17 cellular contexts compared by ENCODE assay signal in the genomic region with DNA sequence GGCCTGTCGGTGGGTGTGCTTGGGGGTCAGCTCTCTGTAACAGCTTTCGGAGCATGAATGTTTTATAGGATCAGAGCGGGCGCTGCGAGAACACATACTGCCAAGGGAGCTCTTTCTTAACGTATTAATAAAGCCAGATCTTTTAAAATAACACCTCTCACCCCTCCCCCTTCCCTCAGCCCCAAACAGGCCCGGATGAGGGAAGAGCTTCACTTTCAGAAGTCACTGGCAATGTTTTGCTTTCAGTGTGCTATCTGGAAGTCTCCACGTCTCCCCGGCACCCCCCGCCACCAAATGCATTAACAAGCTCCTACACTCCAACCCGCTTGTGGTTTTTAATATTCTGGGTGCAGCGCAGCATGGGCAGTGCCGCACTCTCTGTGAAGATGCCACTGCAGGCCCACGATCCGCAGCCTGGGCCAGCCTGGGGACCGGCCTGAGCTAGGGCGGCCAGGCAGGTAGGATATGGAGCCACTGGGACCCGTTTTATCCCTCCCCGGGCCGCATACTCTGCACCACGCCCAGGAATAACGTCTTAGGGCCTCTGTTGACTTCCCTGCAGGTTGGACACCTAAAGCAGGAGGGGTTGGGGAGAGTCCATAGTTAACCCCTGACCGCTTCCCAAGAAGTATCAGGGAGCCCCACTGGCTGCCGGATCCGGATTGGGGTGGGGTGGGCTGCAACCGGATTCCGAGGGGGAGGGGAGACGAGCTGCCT. TPM values are rescaled to one million over a fixed set of nuclear protein-coding genes. Genes with fewer than 3 reads are reported as not detected.
DNase-seq lines count a peak whose midpoint lies in the region; ATAC-seq and FAIRE-seq lines count a peak whose summit lies in the region.
"Had no signal": no experiment of that assay in that cellular context is flagged by ENCODE, and none has a peak within 500 bp of the region (broad histone marks: within the 10 kb centered on the region; RNA-seq: fewer than 3 reads in every experiment).

No MANE protein-coding gene starts in this region.

- H3K36me3 ChIP-seq in iPS-18a (ENCODE audit: control insufficient read depth, low read depth, low read length) (no peaks in the 10 kb centered on the region), HAP-1 (replicated peaks) (peaks cover 8% of the 10 kb centered on the region)

- no peak overlapping the region for H3K27ac ChIP-seq in iPS-18a (ENCODE audit: low read length)
- H3K27ac ChIP-seq: A549, SJSA1 had no signal

- peak overlapping the region; percentile 48 for H3K27ac Mint-ChIP-seq in activated CD4-positive, alpha-beta T cell treated with anti-CD3 and anti-CD28 coated beads, Interleukin-2, amount 10 ng/mL, durations not matched to agents 24 days and 14 days
- peak overlapping the region; percentile 65 for H3K27ac Mint-ChIP-seq in activated naive CD8-positive, alpha-beta T cell treated with anti-CD3 and anti-CD28 coated beads, Interleukin-2, amount 10 ng/mL, durations not matched to agents 7 days and 5 days
- H3K27ac Mint-ChIP-seq in stimulated activated naive B cell treated with anti-CD40 and anti-IgM and Interleukin-4, amounts not matched to agents 10 μg/mL and 1 μg/mL and 100 μg/mL, for 72 hours, result peak overlapping the region; percentile 87
- H3K27ac Mint-ChIP-seq: stimulated activated naive CD8-positive, alpha-beta T cell treated with anti-CD3 and anti-CD28 coated beads, Interleukin-15, Interleukin-2, amounts not matched to agents 100 ng/mL and 50 ng/mL, for 24 hours had no signal

- H3K9ac ChIP-seq in iPS-18a (ENCODE audit: low read length), result no peak overlapping the region

- H3K4me1 Mint-ChIP-seq in activated CD4-positive, alpha-beta T cell treated with anti-CD3 and anti-CD28 coated beads, Interleukin-2, amount 10 ng/mL, durations not matched to agents 24 days and 14 days, result peaks cover 1% of the 10 kb centered on the region
- peaks cover 3% of the 10 kb centered on the region for H3K4me1 Mint-ChIP-seq in activated naive CD8-positive, alpha-beta T cell treated with anti-CD3 and anti-CD28 coated beads, Interleukin-2, amount 10 ng/mL, durations not matched to agents 7 days and 5 days
- H3K4me1 Mint-ChIP-seq in stimulated activated naive B cell treated with anti-CD40 and anti-IgM and Interleukin-4, amounts not matched to agents 10 μg/mL and 1 μg/mL and 100 μg/mL, for 72 hours, result peaks cover 2 to 17% of the 10 kb centered on the region in 2 donors

- H3K9me3 Mint-ChIP-seq in activated CD4-positive, alpha-beta T cell treated with anti-CD3 and anti-CD28 coated beads, Interleukin-2, amount 10 ng/mL, durations not matched to agents 24 days and 14 days, result peaks cover 9% of the 10 kb centered on the region
- peaks cover 8% of the 10 kb centered on the region for H3K9me3 Mint-ChIP-seq in activated naive CD8-positive, alpha-beta T cell treated with anti-CD3 and anti-CD28 coated beads, Interleukin-2, amount 10 ng/mL, durations not matched to agents 7 days and 5 days
- peaks cover 4 to 12% of the 10 kb centered on the region in 2 donors for H3K9me3 Mint-ChIP-seq in stimulated activated naive B cell treated with anti-CD40 and anti-IgM and Interleukin-4, amounts not matched to agents 10 μg/mL and 1 μg/mL and 100 μg/mL, for 72 hours
- H3K9me3 Mint-ChIP-seq: stimulated activated naive CD8-positive, alpha-beta T cell treated with anti-CD3 and anti-CD28 coated beads, Interleukin-15, Interleukin-2, amounts not matched to agents 100 ng/mL and 50 ng/mL, for 24 hours had no signal

- no peak overlapping the region for H3K4me3 Mint-ChIP-seq in activated CD4-positive, alpha-beta T cell treated with anti-CD3 and anti-CD28 coated beads, Interleukin-2, amount 10 ng/mL, durations not matched to agents 24 days and 14 days
- peak overlapping the region; percentile 33 for H3K4me3 Mint-ChIP-seq in activated naive CD8-positive, alpha-beta T cell treated with anti-CD3 and anti-CD28 coated beads, Interleukin-2, amount 10 ng/mL, durations not matched to agents 7 days and 5 days
- H3K4me3 Mint-ChIP-seq in stimulated activated naive B cell treated with anti-CD40 and anti-IgM and Interleukin-4, amounts not matched to agents 10 μg/mL and 1 μg/mL and 100 μg/mL, for 72 hours, result peak overlapping the region; percentile 25 to 36
- H3K4me3 Mint-ChIP-seq: stimulated activated naive CD8-positive, alpha-beta T cell treated with anti-CD3 and anti-CD28 coated beads, Interleukin-15, Interleukin-2, amounts not matched to agents 100 ng/mL and 50 ng/mL, for 24 hours had no signal

- H3K4me1 ChIP-seq in iPS-18a (ENCODE audit: control insufficient read depth, low read depth, low read length), result peaks cover 25% of the 10 kb centered on the region
- peaks cover 13% of the 10 kb centered on the region for H3K4me1 ChIP-seq in HAP-1
- H3K4me1 ChIP-seq: adrenal gland, Caco-2 had no signal

- H3K27me3 Mint-ChIP-seq in activated CD4-positive, alpha-beta T cell treated with anti-CD3 and anti-CD28 coated beads, Interleukin-2, amount 10 ng/mL, durations not matched to agents 24 days and 14 days, result peaks cover 66% of the 10 kb centered on the region
- H3K27me3 Mint-ChIP-seq in activated naive CD8-positive, alpha-beta T cell treated with anti-CD3 and anti-CD28 coated beads, Interleukin-2, amount 10 ng/mL, durations not matched to agents 7 days and 5 days, result peaks cover 62% of the 10 kb centered on the region
- peaks cover 8 to 59% of the 10 kb centered on the region in 2 donors for H3K27me3 Mint-ChIP-seq in stimulated activated naive B cell treated with anti-CD40 and anti-IgM and Interleukin-4, amounts not matched to agents 10 μg/mL and 1 μg/mL and 100 μg/mL, for 72 hours

- H3K36me3 Mint-ChIP-seq in activated CD4-positive, alpha-beta T cell treated with anti-CD3 and anti-CD28 coated beads, Interleukin-2, amount 10 ng/mL, durations not matched to agents 24 days and 14 days (ENCODE audit: low read depth), result peaks cover 3% of the 10 kb centered on the region
- H3K36me3 Mint-ChIP-seq in activated naive CD8-positive, alpha-beta T cell treated with anti-CD3 and anti-CD28 coated beads, Interleukin-2, amount 10 ng/mL, durations not matched to agents 7 days and 5 days, result peaks cover 5% of the 10 kb centered on the region
- peaks cover 3% of the 10 kb centered on the region in 2 donors for H3K36me3 Mint-ChIP-seq in stimulated activated naive B cell treated with anti-CD40 and anti-IgM and Interleukin-4, amounts not matched to agents 10 μg/mL and 1 μg/mL and 100 μg/mL, for 72 hours

- peak; percentile 52 for DNase-seq in activated CD4-positive, alpha-beta T cell treated with anti-CD3 and anti-CD28 coated beads, Interleukin-2, amount 10 ng/mL, durations not matched to agents 24 days and 14 days
- no peak for DNase-seq in activated CD4-positive, alpha-beta T cell treated with anti-CD3 and anti-CD28 coated beads, Interleukin-2, amount 50 U/mL, for 1 hour
- DNase-seq in activated naive CD8-positive, alpha-beta T cell treated with anti-CD3 and anti-CD28 coated beads, Interleukin-2, amount 10 ng/mL, durations not matched to agents 7 days and 5 days, result no peak
- no peak for DNase-seq in stimulated activated naive B cell treated with anti-CD40 and anti-IgM and Interleukin-4, amounts not matched to agents 10 μg/mL and 1 μg/mL and 100 μg/mL, for 72 hours
- DNase-seq in HAP-1 (ENCODE audit: low spot score in 2 of 2), result no peak
- no peak for DNase-seq in NCI-H82 treated with DMSO at 0.1 percent for 48 hours (lab: John Stamatoyannopoulos, UW; ENCODE audit: unreplicated experiment)
- DNase-seq in urothelium cell line (ENCODE audit: low spot score), result no peak
- DNase-seq: Caco-2; effector memory CD4-positive, alpha-beta T cell; foreskin fibroblast; MG63 had no signal

- no peak for ATAC-seq in activated naive CD8-positive, alpha-beta T cell treated with anti-CD3 and anti-CD28 coated beads, Interleukin-2, amount 10 ng/mL, durations not matched to agents 7 days and 5 days (ENCODE audit: low read depth)
- ATAC-seq in stimulated activated naive B cell treated with anti-CD40 and anti-IgM and Interleukin-4, amounts not matched to agents 10 μg/mL and 1 μg/mL and 100 μg/mL, for 72 hours (replicated peaks), result no peak
- ATAC-seq: A549 had no signal

- POLR2A ChIA-PET in activated naive CD8-positive, alpha-beta T cell treated with anti-CD3 and anti-CD28 coated beads, Interleukin-2, amount 10 ng/mL, durations not matched to agents 7 days and 5 days (lab: Charles Lee), result no interaction called here

- peaks cover 100% of the 10 kb centered on the region for H3K27me3 ChIP-seq in iPS-18a (ENCODE audit: control insufficient read depth, insufficient read depth, low read length)
- no peaks in the 10 kb centered on the region for H3K27me3 ChIP-seq in HAP-1 (ENCODE audit: low read depth)
- H3K27me3 ChIP-seq: adrenal gland, MG63, SJSA1 had no signal

- H3K9me3 ChIP-seq in iPS-18a (ENCODE audit: control insufficient read depth, low read depth, low read length) (no peaks in the 10 kb centered on the region), HAP-1 (no peaks in the 10 kb centered on the region)
- H3K9me3 ChIP-seq: A549, adrenal gland, Caco-2, MG63, SJSA1 had no signal

- FAIRE-seq in urothelium cell line (lab: Jason Lieb, UNC), result no peak
- FAIRE-seq: A549, keratinocyte had no signal

- in situ Hi-C loops in HAP-1 (cut with MboI; ENCODE audit: low sequenced_read_pairs), result loop anchor here (10.0 kb wide), 1 partner anchor 199 kb away; no protein-coding TSS in a partner anchor

- H3K4me3 ChIP-seq in iPS-18a (ENCODE audit: low read length) (peak overlapping the region; percentile 20), HAP-1 (no peak overlapping the region)
- H3K4me3 ChIP-seq: A549, MG63, SJSA1 had no signal

- intact Hi-C loops in activated CD4-positive, alpha-beta T cell treated with anti-CD3 and anti-CD28 coated beads, Interleukin-2, amount 10 ng/mL, durations not matched to agents 24 days and 14 days (cut with micrococcal nuclease), result no loop called here

RNA-seq across cellular contexts. Expression of gene NR2F1, which starts 12.6 kb away (rescaled TPM):
- not detected in 2 replicates for total RNA-seq in activated CD4-positive, alpha-beta T cell treated with anti-CD3 and anti-CD28 coated beads, Interleukin-2, amount 10 ng/mL, durations not matched to agents 24 days and 14 days
- not detected for total RNA-seq in activated naive CD8-positive, alpha-beta T cell treated with anti-CD3 and anti-CD28 coated beads, Interleukin-2, amount 10 ng/mL, durations not matched to agents 7 days and 5 days

RNA-seq across cellular contexts. Expression of gene NR2F1-AS1, which starts 14.6 kb away (rescaled TPM):
- not detected in 2 replicates for total RNA-seq in activated CD4-positive, alpha-beta T cell treated with anti-CD3 and anti-CD28 coated beads, Interleukin-2, amount 10 ng/mL, durations not matched to agents 24 days and 14 days
- not detected for total RNA-seq in activated naive CD8-positive, alpha-beta T cell treated with anti-CD3 and anti-CD28 coated beads, Interleukin-2, amount 10 ng/mL, durations not matched to agents 7 days and 5 days
- total RNA-seq: Caco-2 had no signal
